21 cellular contexts compared by ENCODE assay signal in genomic region chr16:23252310-23252709, GRCh38. TPM values are rescaled to one million over a fixed set of nuclear protein-coding genes. Genes with fewer than 3 reads are reported as not detected.
"Had no signal": no experiment of that assay in that cellular context is flagged by ENCODE, and none has a peak within 500 bp of the region (broad histone marks: within the 10 kb centered on the region; RNA-seq: fewer than 3 reads in every experiment).

No MANE protein-coding gene starts in this region.

- DNase-seq: activated T-cell treated with anti-CD3 and anti-CD28 coated beads, Interleukin-2, amount 50 U/mL, for 1 hour; amygdala; colonic mucosa; dorsolateral prefrontal cortex; effector memory CD8-positive, alpha-beta T cell; foreskin melanocyte; glutamatergic neuron; immature natural killer cell; lower lobe of right lung; mesendoderm; naive B cell; occipital lobe; right lobe of liver; testis; upper lobe of left lung had no signal

- ATAC-seq: effector memory CD8-positive, alpha-beta T cell; esophagus mucosa; left lobe of liver; lower lobe of right lung; right lobe of liver; SK-N-SH treated with all-trans-retinoic acid at 6 μM for 48 hours; stimulated activated memory B cell treated with anti-CD40 and anti-IgM and Interleukin-4, amounts not matched to agents 10 μg/mL and 1 μg/mL and 100 μg/mL, for 72 hours had no signal

- H3K4me1 Mint-ChIP-seq: immature natural killer cell; naive B cell; stimulated activated memory B cell treated with anti-CD40 and anti-IgM and Interleukin-4, amounts not matched to agents 10 μg/mL and 1 μg/mL and 100 μg/mL, for 72 hours had no signal

- H3K9me3 Mint-ChIP-seq: effector memory CD8-positive, alpha-beta T cell had no signal

- H3K4me3 Mint-ChIP-seq: activated naive CD8-positive, alpha-beta T cell; effector memory CD8-positive, alpha-beta T cell; immature natural killer cell; naive B cell; stimulated activated memory B cell treated with anti-CD40 and anti-IgM and Interleukin-4, amounts not matched to agents 10 μg/mL and 1 μg/mL and 100 μg/mL, for 72 hours had no signal

- H3K27ac Mint-ChIP-seq: activated naive CD8-positive, alpha-beta T cell; effector memory CD8-positive, alpha-beta T cell; immature natural killer cell; naive B cell; stimulated activated memory B cell treated with anti-CD40 and anti-IgM and Interleukin-4, amounts not matched to agents 10 μg/mL and 1 μg/mL and 100 μg/mL, for 72 hours had no signal

- H3K36me3 Mint-ChIP-seq: activated naive CD8-positive, alpha-beta T cell; immature natural killer cell; stimulated activated memory B cell treated with anti-CD40 and anti-IgM and Interleukin-4, amounts not matched to agents 10 μg/mL and 1 μg/mL and 100 μg/mL, for 72 hours had no signal

RNA-seq across cellular contexts. Expression of gene SCNN1B, which starts 49.8 kb away (rescaled TPM):
- total RNA-seq: endothelial cell of umbilical vein, occipital lobe had no signal
